In the genomic region with DNA sequence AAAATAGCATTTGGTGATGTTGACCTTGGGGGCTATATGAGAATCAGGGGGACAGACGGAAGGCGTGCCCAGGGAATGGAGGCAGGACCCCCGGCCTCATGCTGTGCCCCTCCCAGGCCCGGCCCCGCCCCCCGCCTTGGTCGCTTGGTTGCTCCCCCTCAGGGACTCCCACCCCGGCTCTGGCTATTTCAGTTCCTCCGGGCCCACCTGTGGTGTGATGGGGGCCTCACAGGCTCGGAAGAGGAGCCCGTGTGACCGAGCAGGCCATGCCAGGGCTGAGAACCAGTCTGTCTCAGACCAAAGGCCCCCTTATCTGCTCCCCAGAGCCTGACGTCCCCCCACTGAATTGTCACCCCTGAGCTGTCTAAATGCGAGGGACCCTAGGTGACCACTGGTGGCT, we compare ENCODE assay signal across 4 cellular contexts. TPM values are rescaled to one million over a fixed set of nuclear protein-coding genes. Genes with fewer than 3 reads are reported as not detected.
"Had no signal": no experiment of that assay in that cellular context is flagged by ENCODE, and none has a peak within 500 bp of the region (broad histone marks: within the 10 kb centered on the region; RNA-seq: fewer than 3 reads in every experiment).

No MANE protein-coding gene starts in this region.

RNA-seq across cellular contexts. Expression of gene GRAPL, which starts 4.4 kb away (rescaled TPM):
- total RNA-seq: LHCN-M2, M059J, MCF 10A, NCI-H460 had no signal
